Comparison of ENCODE assay signal across 9 cellular contexts in the genomic region with DNA sequence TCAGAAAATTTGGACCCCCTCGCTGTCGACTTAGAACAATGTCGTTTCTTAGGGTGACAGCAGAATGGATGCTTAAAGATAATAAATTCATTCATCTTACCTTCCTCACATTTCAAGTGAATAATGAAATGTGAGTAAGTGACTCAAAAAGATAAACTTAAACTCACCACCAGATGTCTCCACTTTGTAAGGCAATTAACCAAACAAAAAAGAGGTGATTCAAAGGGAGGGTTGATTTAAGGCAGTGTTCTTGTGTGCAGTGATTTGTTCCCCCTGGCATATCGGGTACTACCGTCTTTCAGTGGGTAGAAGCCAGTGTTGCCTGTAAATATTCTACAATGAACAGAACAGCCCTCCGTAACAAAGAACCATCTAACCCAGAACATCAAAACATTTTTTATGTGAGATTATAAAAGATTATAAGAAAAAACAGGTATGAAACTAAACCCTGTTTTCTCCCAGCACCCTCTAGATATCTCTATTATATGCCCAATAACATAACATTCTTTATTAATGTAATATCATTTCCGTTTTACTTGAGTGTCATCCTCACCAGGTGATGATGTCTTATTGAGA.
DNase-seq lines count a peak whose midpoint lies in the region; ATAC-seq and TF ChIP-seq lines count a peak whose summit lies in the region.
"Had no signal": no experiment of that assay in that cellular context is flagged by ENCODE, and none has a peak within 500 bp of the region (broad histone marks: within the 10 kb centered on the region; RNA-seq: fewer than 3 reads in every experiment).

No MANE protein-coding gene starts in this region.

- no peaks in the 10 kb centered on the region for H3K79me2 ChIP-seq in PC-3 (ENCODE audit: low read length)
- H3K79me2 ChIP-seq in hepatocyte: no peaks in the 10 kb centered on the region

- H3K4me1 ChIP-seq in PC-3 (ENCODE audit: insufficient read depth, low read length) (no peaks in the 10 kb centered on the region), hepatocyte (ENCODE audit: insufficient read depth) (peaks cover 5% of the 10 kb centered on the region)

- no TSS peak for BruUV-seq in PC-3 (replicated peaks; lab: Mats Ljungman, UMichigan)

- no peak overlapping the region for H2AFZ ChIP-seq in PC-3 (ENCODE audit: low read length)
- H2AFZ ChIP-seq in hepatocyte: no peak overlapping the region

- H3K36me3 Mint-ChIP-seq in type B pancreatic cell: no peaks in the 10 kb centered on the region

- 35% methylated on average over 7 of the region's 7 CpGs for WGBS in hepatocyte (ENCODE audit: low lambda C conversion rate, missing lambda C conversion rate)

- intact Hi-C loops in PC-3 (cut with micrococcal nuclease) (no loop called here), posterior cingulate gyrus (cut with DNase I) (loop anchor here (2.0 kb wide), 1 partner anchor 755 kb away; no protein-coding TSS in a partner anchor)

- POLR2A ChIA-PET in PC-3 (lab: Charles Lee; ENCODE audit: unreplicated experiment): no interaction called here

- CTCF ChIA-PET in PC-3 (lab: Charles Lee): no interaction called here

- no peaks in the 10 kb centered on the region for H3K4me1 Mint-ChIP-seq in type B pancreatic cell (ENCODE audit: unreplicated experiment)

- H3K27me3 ChIP-seq in PC-3 (ENCODE audit: low read length) (no peaks in the 10 kb centered on the region), hepatocyte (no peaks in the 10 kb centered on the region)

- no peak overlapping the region for H3K27ac Mint-ChIP-seq in type B pancreatic cell

- H3K9ac ChIP-seq in PC-3 (ENCODE audit: low read length): no peak overlapping the region

- H3K36me3 ChIP-seq in PC-3 (ENCODE audit: low read depth, low read length) (no peaks in the 10 kb centered on the region), hepatocyte (replicated peaks; ENCODE audit: insufficient read depth, low read depth) (no peaks in the 10 kb centered on the region)

- H3F3A ChIP-seq in PC-3 (ENCODE audit: low read length, unreplicated experiment): no peaks in the 10 kb centered on the region

- no peaks in the 10 kb centered on the region for H3K9me2 ChIP-seq in PC-3 (replicated peaks; ENCODE audit: low read length)
- H3K9me2 ChIP-seq in hepatocyte (replicated peaks; ENCODE audit: insufficient read depth): no peaks in the 10 kb centered on the region

- H3K4me3 Mint-ChIP-seq in type B pancreatic cell: no peak overlapping the region

- no peak for ATAC-seq in PC-3

- peak; percentile 32 to 39 for DNase-seq in SHP77 (lab: John Stamatoyannopoulos, UW)
- no peak for DNase-seq in SHP77 treated with DMSO at 0.1 percent for 48 hours (lab: John Stamatoyannopoulos, UW)
- peak; percentile 59 for DNase-seq in PC-3
- peak; percentile 38 for DNase-seq in hepatocyte (ENCODE audit: low spot score)
- no peak for DNase-seq in type B pancreatic cell (ENCODE audit: extremely low spot score, unreplicated experiment)
- no peak for DNase-seq in dermis blood vessel endothelial cell
- DNase-seq in posterior cingulate gyrus: no peak
- no peak for DNase-seq in activated CD4-positive, alpha-beta T cell treated with anti-CD3 and anti-CD28 coated beads for 1 hour
- DNase-seq: C1 segment of cervical spinal cord had no signal

- no peaks in the 10 kb centered on the region for H3K9me3 Mint-ChIP-seq in type B pancreatic cell

- no peaks in the 10 kb centered on the region for H3K27me3 Mint-ChIP-seq in type B pancreatic cell

- peak; percentile 66 for TF ChIP-seq CTCF in PC-3 (conservative IDR thresholded peaks at IDR 0.05; ENCODE audit: low read depth, low read length)
- TF ChIP-seq CTCF in hepatocyte (IDR thresholded peaks at IDR 0.05; ENCODE audit: poor library complexity): peak; percentile 57
- TF ChIP-seq CTCF in type B pancreatic cell (conservative IDR thresholded peaks at IDR 0.05): peak; percentile 69

- H3K4me2 ChIP-seq in PC-3 (ENCODE audit: low read length): no peak overlapping the region
- no peak overlapping the region for H3K4me2 ChIP-seq in hepatocyte

- H3K4me3 ChIP-seq in PC-3 (ENCODE audit: low read length) (no peak overlapping the region), hepatocyte (no peak overlapping the region)

- H4K20me1 ChIP-seq in PC-3 (ENCODE audit: low read length) (no peaks in the 10 kb centered on the region), hepatocyte (ENCODE audit: insufficient read depth, poor library complexity, severe bottlenecking) (no peaks in the 10 kb centered on the region)

- H3K9me3 ChIP-seq in PC-3 (ENCODE audit: low read length) (peaks cover 12% of the 10 kb centered on the region), hepatocyte (ENCODE audit: low read depth) (no peaks in the 10 kb centered on the region)

- H3K27ac ChIP-seq in PC-3 (ENCODE audit: low read length) (no peak overlapping the region), hepatocyte (no peak overlapping the region)

Comparison
In these comparisons a context has a peak if more than half of its experiments do, and no peak if none do; other contexts are left out.
1. DNase-seq: peak in SHP77 (2 of 2), PC-3 (single experiment) and hepatocyte (single experiment); none in SHP77 treated with DMSO at 0.1 percent for 48 hours (single experiment), type B pancreatic cell (single experiment), dermis blood vessel endothelial cell (single experiment), posterior cingulate gyrus (0 of 10) and activated CD4-positive, alpha-beta T cell treated with anti-CD3 and anti-CD28 coated beads for 1 hour (single experiment).
2. Peak in every context shown above with its lines, with median percentiles within 50 percentile points of each other: CTCF ChIP-seq.